In genomic region chr4:77156912-77157858, GRCh38 we compare ENCODE assay signal across 8 cellular contexts. TPM values are rescaled to one million over a fixed set of nuclear protein-coding genes. Genes with fewer than 3 reads are reported as not detected.
DNase-seq lines count a peak whose midpoint lies in the region; ATAC-seq and TF ChIP-seq lines count a peak whose summit lies in the region.

CCNG2 (plus strand) TSS chr4:77157207; CDS start chr4:77158533, 1,326 bp downstream.

- ATAC-seq in HG03103 (IDR thresholded peaks at IDR 0.05; ENCODE audit: low read depth, unreplicated experiment) = peak; percentile 9

- H3K9me3 Mint-ChIP-seq in activated CD4-positive, alpha-beta T cell treated with anti-CD3 and anti-CD28 coated beads, Interleukin-2, amount 10 ng/mL, durations not matched to agents 24 days and 14 days = no peaks in the 10 kb centered on the region

- no peaks in the 10 kb centered on the region for H3K27me3 ChIP-seq in liver (ENCODE audit: control insufficient read depth in 4 of 4, insufficient read depth in 4 of 4, low read length in 3 of 4)

- peak within 1 kb of the TSS; percentile 76 to 96 for H3K27ac ChIP-seq in liver (ENCODE audit: low read depth in 1 of 2, low read length in 2 of 2)

- no peak for TF ChIP-seq RAD21 in liver (IDR thresholded peaks at IDR 0.05)

- peak within 1 kb of the TSS; percentile 74 to 96 (median 83) for H3K4me3 ChIP-seq in liver (ENCODE audit: low read depth in 1 of 3, low read length in 3 of 3)

- peak within 1 kb of the TSS; percentile 99 for H3K27ac Mint-ChIP-seq in activated CD4-positive, alpha-beta T cell treated with anti-CD3 and anti-CD28 coated beads, Interleukin-2, amount 10 ng/mL, durations not matched to agents 24 days and 14 days

- intact Hi-C loops in activated CD4-positive, alpha-beta T cell treated with anti-CD3 and anti-CD28 coated beads, Interleukin-2, amount 10 ng/mL, durations not matched to agents 24 days and 14 days (cut with micrococcal nuclease) = loop anchor here (1.0 to 5.0 kb wide), 2 partner anchors 81 to 1010 kb away; partner anchors contain the start of gene NUP54

- DNase-seq in NCI-H524 (lab: John Stamatoyannopoulos, UW) (peak; percentile 92 to 94), NCI-H524 treated with DMSO at 0.1 percent for 48 hours (lab: John Stamatoyannopoulos, UW) (no peak), NCI-H345 treated with DMSO at 0.1 percent for 48 hours (lab: John Stamatoyannopoulos, UW; ENCODE audit: unreplicated experiment) (peak; percentile 85), cortex of kidney (lab: John Stamatoyannopoulos, UW) (peak; percentile 99)
- peak; percentile 96 for DNase-seq in activated CD4-positive, alpha-beta T cell treated with anti-CD3 and anti-CD28 coated beads, Interleukin-2, amount 10 ng/mL, durations not matched to agents 24 days and 14 days
- peak; percentile 80 for DNase-seq in stimulated activated CD4-positive, alpha-beta T cell treated with anti-CD3 and anti-CD28 coated beads, Interleukin-4, amount 100 ng/mL, for 24 hours

- peaks cover 34% of the 10 kb centered on the region for H3K4me1 Mint-ChIP-seq in activated CD4-positive, alpha-beta T cell treated with anti-CD3 and anti-CD28 coated beads, Interleukin-2, amount 10 ng/mL, durations not matched to agents 24 days and 14 days

- H3K27me3 Mint-ChIP-seq in activated CD4-positive, alpha-beta T cell treated with anti-CD3 and anti-CD28 coated beads, Interleukin-2, amount 10 ng/mL, durations not matched to agents 24 days and 14 days = peaks cover 3% of the 10 kb centered on the region

- H3K4me3 Mint-ChIP-seq in activated CD4-positive, alpha-beta T cell treated with anti-CD3 and anti-CD28 coated beads, Interleukin-2, amount 10 ng/mL, durations not matched to agents 24 days and 14 days = peak within 1 kb of the TSS; percentile 100

- peak; percentile 15 for TF ChIP-seq CTCF in liver (IDR thresholded peaks at IDR 0.05; ENCODE audit: low read depth, low read length, missing input control)

- peaks cover 0 to 10% (median 5%) of the 10 kb centered on the region in 4 donors for H3K36me3 ChIP-seq in liver (ENCODE audit: control insufficient read depth in 4 of 4, insufficient read depth in 3 of 4, low read depth in 1 of 4, low read length in 3 of 4)

- under 1% methylated on average over 94 of the region's 94 CpGs for WGBS in liver

- H3K9ac ChIP-seq in liver (ENCODE audit: low read depth in 1 of 2, low read length in 2 of 2) = peak within 1 kb of the TSS; percentile 46 to 83

- H3K36me3 Mint-ChIP-seq in activated CD4-positive, alpha-beta T cell treated with anti-CD3 and anti-CD28 coated beads, Interleukin-2, amount 10 ng/mL, durations not matched to agents 24 days and 14 days (ENCODE audit: low read depth) = peaks cover 18% of the 10 kb centered on the region

- no peaks in the 10 kb centered on the region for H3K9me3 ChIP-seq in liver (ENCODE audit: control insufficient read depth in 4 of 4, low read length in 3 of 4)

- H3K4me1 ChIP-seq in liver (ENCODE audit: control insufficient read depth in 4 of 4, insufficient read depth in 4 of 4, low read length in 3 of 4) = peaks cover 0 to 25% (median 8%) of the 10 kb centered on the region in 4 donors

TF ChIP-seq in liver, 16 proteins besides CTCF, POLR2A, EP300 and RAD21:
- TF ChIP-seq FOXA2 (IDR thresholded peaks at IDR 0.05) (no peak), REST (IDR thresholded peaks at IDR 0.05) (peak; percentile 42), GABPA (IDR thresholded peaks at IDR 0.05 in 1 of 2, conservative IDR thresholded peaks at IDR 0.05 in 1 of 2) (peak in 1 of 2 donors; percentile 26), TAF1 (conservative IDR thresholded peaks at IDR 0.05) (no peak), RXRA (IDR thresholded peaks at IDR 0.05) (peak in 1 of 2 donors; percentile 41), MAX (IDR thresholded peaks at IDR 0.05) (peak; percentile 41), ZBTB33 (IDR thresholded peaks at IDR 0.05) (no peak), JUND (IDR thresholded peaks at IDR 0.05) (peak in 1 of 2 donors; percentile 20), NR2F2 (IDR thresholded peaks at IDR 0.05) (peak; percentile 55), EGR1 (IDR thresholded peaks at IDR 0.05; ENCODE audit: low read depth in 2 of 2) (no peak), SP1 (IDR thresholded peaks at IDR 0.05) (peak; percentile 59), HNF4G (IDR thresholded peaks at IDR 0.05) (no peak)

RNA-seq across cellular contexts. Expression of gene CCNG2, which starts in this region (rescaled TPM):
- total RNA-seq in activated CD4-positive, alpha-beta T cell treated with anti-CD3 and anti-CD28 coated beads, Interleukin-2, amount 10 ng/mL, durations not matched to agents 24 days and 14 days = 10.4 and 11.1 TPM in 2 replicates
- total RNA-seq in liver = 10 to 100 TPM in 1 of 2 donors, 1 to 10 TPM in 1; 4.5 to 10.8 TPM
- 1 to 10 TPM; 1.2 to 3.6 TPM for polyA plus RNA-seq in liver
